Comparison of ENCODE assay signal across 8 cellular contexts in genomic region chr18:24176727-24177416, GRCh38. TPM values are rescaled to one million over a fixed set of nuclear protein-coding genes. Genes with fewer than 3 reads are reported as not detected.
DNase-seq lines count a peak whose midpoint lies in the region; ATAC-seq and TF ChIP-seq lines count a peak whose summit lies in the region.

No MANE protein-coding gene starts in this region.

- intact Hi-C loops in Right ventricle myocardium superior (cut with DNase I) = loop anchor here (5.0 kb wide), 1 partner anchor 95 kb away; no protein-coding TSS in a partner anchor

- H3K27me3 Mint-ChIP-seq in CD4-positive, CD25-positive, alpha-beta regulatory T cell = peaks cover 18% of the 10 kb centered on the region

- H3K27me3 ChIP-seq in CD4-positive, CD25-positive, alpha-beta regulatory T cell (ENCODE audit: control insufficient read depth, insufficient read depth, low read length) = peaks cover 6% of the 10 kb centered on the region

- DNase-seq in CD4-positive, CD25-positive, alpha-beta regulatory T cell = peak; percentile 8 to 57 (median 15)
- DNase-seq in NCI-H748 (lab: John Stamatoyannopoulos, UW; ENCODE audit: unreplicated experiment) (peak; percentile 68), activated T-cell treated with anti-CD3 and anti-CD28 coated beads for 48 hours (ENCODE audit: low read depth) (peak; percentile 44), Right ventricle myocardium superior (peak; percentile 64), renal cortical epithelial cell (ENCODE audit: low read depth) (peak; percentile 16), coronary artery (ENCODE audit: low spot score) (no peak)

- H3K4me3 Mint-ChIP-seq in CD4-positive, CD25-positive, alpha-beta regulatory T cell = peak overlapping the region in 1 of 4 donors; percentile 34

- H3K9me3 ChIP-seq in CD4-positive, CD25-positive, alpha-beta regulatory T cell (ENCODE audit: control insufficient read depth in 2 of 2, low read length in 2 of 2) = no peaks in the 10 kb centered on the region

- no peaks in the 10 kb centered on the region for H3K4me1 ChIP-seq in CD4-positive, CD25-positive, alpha-beta regulatory T cell (ENCODE audit: control insufficient read depth, insufficient read depth, low read length, poor library complexity, severe bottlenecking)

- H3K36me3 Mint-ChIP-seq in CD4-positive, CD25-positive, alpha-beta regulatory T cell = no peaks in the 10 kb centered on the region

- no peaks in the 10 kb centered on the region for H3K9me3 Mint-ChIP-seq in CD4-positive, CD25-positive, alpha-beta regulatory T cell

- H3K4me1 Mint-ChIP-seq in CD4-positive, CD25-positive, alpha-beta regulatory T cell = peaks cover 0 to 3% (median 0%) of the 10 kb centered on the region in 4 donors

- no peaks in the 10 kb centered on the region for H3K36me3 ChIP-seq in CD4-positive, CD25-positive, alpha-beta regulatory T cell (ENCODE audit: control insufficient read depth, insufficient read depth, low read length)

- no peak overlapping the region for H3K4me3 ChIP-seq in CD4-positive, CD25-positive, alpha-beta regulatory T cell (ENCODE audit: low read depth, low read length)
- H3K4me3 ChIP-seq in coronary artery = no peak overlapping the region

- no peak for TF ChIP-seq CTCF in coronary artery (IDR thresholded peaks at IDR 0.05)

- peak in 1 of 2 donors; percentile 28 for ATAC-seq in CD4-positive, CD25-positive, alpha-beta regulatory T cell (ENCODE audit: low read depth in 2 of 2)
- ATAC-seq in GM18907 (IDR thresholded peaks at IDR 0.05; ENCODE audit: unreplicated experiment) = peak; percentile 85
- peak; percentile 74 for ATAC-seq in HG03097 (IDR thresholded peaks at IDR 0.05; ENCODE audit: low FRiP score, unreplicated experiment)
- ATAC-seq in Right ventricle myocardium superior (ENCODE audit: poor library complexity) = peak; percentile 87

- no peak overlapping the region for H3K27ac Mint-ChIP-seq in CD4-positive, CD25-positive, alpha-beta regulatory T cell

- H3K27ac ChIP-seq in CD4-positive, CD25-positive, alpha-beta regulatory T cell (ENCODE audit: insufficient read depth, low read length, poor library complexity, severe bottlenecking) = no peak overlapping the region
- no peak overlapping the region for H3K27ac ChIP-seq in coronary artery

RNA-seq across cellular contexts. Expression of gene CABYR, which starts 38.0 kb away (rescaled TPM):
- total RNA-seq in CD4-positive, CD25-positive, alpha-beta regulatory T cell = 1.2 TPM
- under 1 TPM in 2 of 4 donors, not detected in 2; 0.19 to 0.56 TPM for polyA plus RNA-seq in CD4-positive, CD25-positive, alpha-beta regulatory T cell
- not detected for total RNA-seq in Right ventricle myocardium superior
- 4.5 and 9.2 TPM in 2 replicates for total RNA-seq in renal cortical epithelial cell
